ENCODE assay signal across 32 cellular contexts in genomic region chr10:19937989-19938388, GRCh38.
"Had no signal": no experiment of that assay in that cellular context is flagged by ENCODE, and none has a peak within 500 bp of the region (broad histone marks: within the 10 kb centered on the region; RNA-seq: fewer than 3 reads in every experiment).

No MANE protein-coding gene starts in this region.

- H3K27ac Mint-ChIP-seq: activated CD4-positive, alpha-beta memory T cell treated with anti-CD3 and anti-CD28 coated beads for 36 hours; activated CD4-positive, alpha-beta T cell treated with anti-CD3 and anti-CD28 coated beads for 36 hours; activated CD4-positive, alpha-beta T cell treated with anti-CD3 and anti-CD28 coated beads, Interleukin-2, amount 10 ng/mL, durations not matched to agents 24 days and 14 days; activated CD8-positive, alpha-beta memory T cell treated with anti-CD3 and anti-CD28 coated beads, Interleukin-2, amount 10 ng/mL, durations not matched to agents 7 days and 5 days; activated CD8-positive, alpha-beta T cell treated with anti-CD3 and anti-CD28 coated beads, Interleukin-2, amount 10 ng/mL, durations not matched to agents 7 days and 5 days; activated naive CD4-positive, alpha-beta T cell treated with anti-CD3 and anti-CD28 coated beads for 36 hours; activated naive CD4-positive, alpha-beta T cell treated with anti-CD3 and anti-CD28 coated beads, Interleukin-2, amount 50 U/mL, for 24 hours; activated naive CD8-positive, alpha-beta T cell treated with anti-CD3 and anti-CD28 coated beads for 36 hours; activated naive CD8-positive, alpha-beta T cell treated with anti-CD3 and anti-CD28 coated beads, Interleukin-2, amount 50 U/mL, for 24 hours; activated T-helper 1 cell treated with anti-CD3 and anti-CD28 coated beads, Interleukin-12 subunit alpha, Interleukin-12 subunit beta, Interleukin-2, Interleukin-4 antibody, amounts not matched to agents 30 ng/mL and 10 ng/mL and 1 ng/mL, durations not matched to agents 14 hours and 24 hours and 36 hours; activated T-helper 2 cell treated with anti-CD3 and anti-CD28 coated beads, Interferon-gamma antibody, Interleukin-2, Interleukin-4, amounts not matched to agents 10 μg/mL and 5 μg/mL and 100 μg/mL, durations not matched to agents 14 hours and 24 hours and 36 hours; T-helper 17 cell; T-helper 2 cell treated with Interferon-gamma antibody and Interleukin-4, amounts not matched to agents 5 μg/mL and 100 μg/mL, for 36 hours had no signal

- H3K27me3 ChIP-seq: adrenal gland, body of pancreas, colonic mucosa, heart left ventricle had no signal

- ATAC-seq: activated CD4-positive, alpha-beta T cell treated with anti-CD3 and anti-CD28 coated beads for 36 hours; activated CD8-positive, alpha-beta memory T cell treated with anti-CD3 and anti-CD28 coated beads, Interleukin-2, amount 10 ng/mL, durations not matched to agents 7 days and 5 days; activated CD8-positive, alpha-beta T cell treated with anti-CD3 and anti-CD28 coated beads, Interleukin-2, amount 10 ng/mL, durations not matched to agents 7 days and 5 days; activated naive CD8-positive, alpha-beta T cell treated with anti-CD3 and anti-CD28 coated beads, Interleukin-2, amount 50 U/mL, for 24 hours; body of pancreas; esophagus mucosa; heart left ventricle; T-helper 17 cell had no signal

- H3K9me3 ChIP-seq: adrenal gland, body of pancreas, colonic mucosa, heart left ventricle had no signal

- DNase-seq: activated CD4-positive, alpha-beta memory T cell treated with anti-CD3 and anti-CD28 coated beads for 36 hours; activated CD4-positive, alpha-beta T cell treated with anti-CD3 and anti-CD28 coated beads for 36 hours; activated CD4-positive, alpha-beta T cell treated with anti-CD3 and anti-CD28 coated beads, Interleukin-2, amount 10 ng/mL, durations not matched to agents 24 days and 14 days; activated CD4-positive, CD25-positive, alpha-beta regulatory T cell; activated CD4-positive, CD25-positive, alpha-beta regulatory T cell treated with anti-CD3 and anti-CD28 coated beads, Interleukin-2, amount 50 U/mL, for 72 hours; activated CD8-positive, alpha-beta memory T cell treated with anti-CD3 and anti-CD28 coated beads, Interleukin-2, amount 10 ng/mL, durations not matched to agents 7 days and 5 days; activated CD8-positive, alpha-beta memory T cell treated with anti-CD3 and anti-CD28 coated beads, Interleukin-2, amount 50 U/mL, for 4 hours; activated CD8-positive, alpha-beta T cell treated with anti-CD3 and anti-CD28 coated beads, Interleukin-2, amount 10 ng/mL, durations not matched to agents 7 days and 5 days; activated effector memory CD4-positive, alpha-beta T cell treated with anti-CD3 and anti-CD28 coated beads, Interleukin-2, amount 50 U/mL, for 16 hours; activated naive CD4-positive, alpha-beta T cell treated with anti-CD3 and anti-CD28 coated beads for 36 hours; activated naive CD8-positive, alpha-beta T cell treated with anti-CD3 and anti-CD28 coated beads for 36 hours; activated naive CD8-positive, alpha-beta T cell treated with anti-CD3 and anti-CD28 coated beads, Interleukin-2, amount 50 U/mL, for 24 hours; activated T-cell treated with anti-CD3 and anti-CD28 coated beads, Interleukin-2, amount 50 U/mL, for 1 hour; activated T-cell treated with anti-CD3 and anti-CD28 coated beads, Interleukin-2, amount 50 U/mL, for 48 hours; adrenal gland; amygdala; aorta; body of pancreas; caudate nucleus; colonic mucosa; effector CD8-positive, alpha-beta T cell; foreskin fibroblast; glutamatergic neuron; heart left ventricle; T-helper 17 cell; T1000; WERI-Rb-1 had no signal

- H3K9me3 Mint-ChIP-seq: activated naive CD8-positive, alpha-beta T cell treated with anti-CD3 and anti-CD28 coated beads for 36 hours had no signal

- H3K4me3 ChIP-seq: adrenal gland, body of pancreas, colonic mucosa, heart left ventricle had no signal

- H3K4me1 ChIP-seq: body of pancreas, colonic mucosa had no signal

- H3K4me3 Mint-ChIP-seq: activated CD4-positive, alpha-beta memory T cell treated with anti-CD3 and anti-CD28 coated beads for 36 hours; activated CD4-positive, alpha-beta T cell treated with anti-CD3 and anti-CD28 coated beads for 36 hours; activated CD4-positive, alpha-beta T cell treated with anti-CD3 and anti-CD28 coated beads, Interleukin-2, amount 10 ng/mL, durations not matched to agents 24 days and 14 days; activated CD8-positive, alpha-beta memory T cell treated with anti-CD3 and anti-CD28 coated beads, Interleukin-2, amount 10 ng/mL, durations not matched to agents 7 days and 5 days; activated CD8-positive, alpha-beta T cell treated with anti-CD3 and anti-CD28 coated beads, Interleukin-2, amount 10 ng/mL, durations not matched to agents 7 days and 5 days; activated naive CD4-positive, alpha-beta T cell treated with anti-CD3 and anti-CD28 coated beads for 36 hours; activated naive CD4-positive, alpha-beta T cell treated with anti-CD3 and anti-CD28 coated beads, Interleukin-2, amount 50 U/mL, for 24 hours; activated naive CD8-positive, alpha-beta T cell treated with anti-CD3 and anti-CD28 coated beads for 36 hours; activated naive CD8-positive, alpha-beta T cell treated with anti-CD3 and anti-CD28 coated beads, Interleukin-2, amount 50 U/mL, for 24 hours; activated T-helper 1 cell treated with anti-CD3 and anti-CD28 coated beads, Interleukin-12 subunit alpha, Interleukin-12 subunit beta, Interleukin-2, Interleukin-4 antibody, amounts not matched to agents 30 ng/mL and 10 ng/mL and 1 ng/mL, durations not matched to agents 14 hours and 24 hours and 36 hours; T-helper 17 cell; T-helper 2 cell treated with Interferon-gamma antibody and Interleukin-4, amounts not matched to agents 5 μg/mL and 100 μg/mL, for 36 hours had no signal

- H3K36me3 ChIP-seq: adrenal gland, colonic mucosa, heart left ventricle, WERI-Rb-1 had no signal

- H3K36me3 Mint-ChIP-seq: activated CD4-positive, alpha-beta memory T cell treated with anti-CD3 and anti-CD28 coated beads for 36 hours; activated CD8-positive, alpha-beta memory T cell treated with anti-CD3 and anti-CD28 coated beads, Interleukin-2, amount 10 ng/mL, durations not matched to agents 7 days and 5 days; activated naive CD4-positive, alpha-beta T cell treated with anti-CD3 and anti-CD28 coated beads, Interleukin-2, amount 50 U/mL, for 24 hours; activated naive CD8-positive, alpha-beta T cell treated with anti-CD3 and anti-CD28 coated beads for 36 hours had no signal

- H3K27ac ChIP-seq: adrenal gland, body of pancreas, colonic mucosa, heart left ventricle, WERI-Rb-1 had no signal

- H3K4me1 Mint-ChIP-seq: activated CD4-positive, alpha-beta T cell treated with anti-CD3 and anti-CD28 coated beads for 36 hours; activated CD4-positive, alpha-beta T cell treated with anti-CD3 and anti-CD28 coated beads, Interleukin-2, amount 10 ng/mL, durations not matched to agents 24 days and 14 days; activated CD8-positive, alpha-beta memory T cell treated with anti-CD3 and anti-CD28 coated beads, Interleukin-2, amount 10 ng/mL, durations not matched to agents 7 days and 5 days; activated naive CD4-positive, alpha-beta T cell treated with anti-CD3 and anti-CD28 coated beads, Interleukin-2, amount 50 U/mL, for 24 hours; activated naive CD8-positive, alpha-beta T cell treated with anti-CD3 and anti-CD28 coated beads for 36 hours; activated naive CD8-positive, alpha-beta T cell treated with anti-CD3 and anti-CD28 coated beads, Interleukin-2, amount 50 U/mL, for 24 hours; T-helper 17 cell had no signal

- H3K27me3 Mint-ChIP-seq: activated CD4-positive, alpha-beta memory T cell treated with anti-CD3 and anti-CD28 coated beads for 36 hours; activated CD4-positive, alpha-beta T cell treated with anti-CD3 and anti-CD28 coated beads for 36 hours; activated CD4-positive, alpha-beta T cell treated with anti-CD3 and anti-CD28 coated beads, Interleukin-2, amount 10 ng/mL, durations not matched to agents 24 days and 14 days; activated CD8-positive, alpha-beta memory T cell treated with anti-CD3 and anti-CD28 coated beads, Interleukin-2, amount 10 ng/mL, durations not matched to agents 7 days and 5 days; activated naive CD4-positive, alpha-beta T cell treated with anti-CD3 and anti-CD28 coated beads, Interleukin-2, amount 50 U/mL, for 24 hours; activated naive CD8-positive, alpha-beta T cell treated with anti-CD3 and anti-CD28 coated beads for 36 hours; activated naive CD8-positive, alpha-beta T cell treated with anti-CD3 and anti-CD28 coated beads, Interleukin-2, amount 50 U/mL, for 24 hours; T-helper 17 cell had no signal
